ENCODE assay signal across 8 cellular contexts in genomic region chr5:65926276-65926761, GRCh38. TPM values are rescaled to one million over a fixed set of nuclear protein-coding genes. Genes with fewer than 3 reads are reported as not detected.
DNase-seq lines count a peak whose midpoint lies in the region; ATAC-seq and TF ChIP-seq lines count a peak whose summit lies in the region.

ERBIN (plus strand) TSS chr5:65926575; CDS start chr5:65992719, 66,144 bp downstream.

- H3K9me3 Mint-ChIP-seq in type B pancreatic cell: no peaks in the 10 kb centered on the region

- H3K4me3 Mint-ChIP-seq in type B pancreatic cell: peak within 1 kb of the TSS; percentile 95

- no peaks in the 10 kb centered on the region for H3K27me3 Mint-ChIP-seq in type B pancreatic cell

- no peak for TF ChIP-seq CTCF in type B pancreatic cell (conservative IDR thresholded peaks at IDR 0.05)

- peak; percentile 15 for DNase-seq in DMS 273 treated with DMSO at 0.1 percent for 48 hours (lab: John Stamatoyannopoulos, UW)
- DNase-seq in HuH-7.5 (ENCODE audit: low spot score): peak; percentile 51
- peak; percentile 59 to 78 (median 67) for DNase-seq in T-helper 1 cell
- peak; percentile 92 for DNase-seq in cardiac septum (ENCODE audit: low spot score)
- DNase-seq in posterior vena cava (ENCODE audit: low spot score): peak; percentile 93
- peak; percentile 80 for DNase-seq in type B pancreatic cell (ENCODE audit: extremely low spot score, unreplicated experiment)

- peak within 1 kb of the TSS; percentile 97 for H3K27ac Mint-ChIP-seq in type B pancreatic cell

- intact Hi-C loops in cardiac septum (cut with DNase I) (loop anchor here (1.0 to 2.0 kb wide), 2 partner anchors 204 to 218 kb away; partner anchors contain the start of genes NLN, SGTB and SREK1), posterior vena cava (cut with DNase I) (no loop called here)

- WGBS in adipose tissue, 3 donors: 0 to 1% (median 0%) methylated on average over 35 to 44 of the region's 44 CpGs

- H3K27ac ChIP-seq in adipose tissue (ENCODE audit: low read depth, low read length): peak within 1 kb of the TSS; percentile 99

- peaks cover 24% of the 10 kb centered on the region for H3K4me1 Mint-ChIP-seq in type B pancreatic cell (ENCODE audit: unreplicated experiment)

- peak; percentile 21 for ATAC-seq in GM21526 (IDR thresholded peaks at IDR 0.05; ENCODE audit: low FRiP score, unreplicated experiment)

- H3K36me3 Mint-ChIP-seq in type B pancreatic cell: peaks cover 9% of the 10 kb centered on the region

RNA-seq across cellular contexts. Expression of gene ERBIN, which starts in this region (rescaled TPM):
- polyA plus RNA-seq in adipose tissue: 10 to 100 TPM in 2 of 3 donors, 1 to 10 TPM in 1; 9.6 to 17.4 (median 13.9) TPM
- total RNA-seq in cardiac septum (55.8 TPM), posterior vena cava (10 to 100 TPM; 60.3 to 69.5 TPM), type B pancreatic cell (ENCODE audit: low replicate concordance) (57.5 and 60.2 TPM in 2 replicates)

Comparison
In these comparisons a context has a peak if more than half of its experiments do, and no peak if none do; other contexts are left out.
1. Peak in every context shown above with its lines: DNase-seq, ATAC-seq and H3K27ac ChIP-seq.
2. DNase-seq: peak in every context shown above with its lines; median percentile 93 in posterior vena cava; 92 in cardiac septum; 80 in type B pancreatic cell; 67 in T-helper 1 cell; 51 in HuH-7.5; 15 in DMS 273 treated with DMSO at 0.1 percent for 48 hours.